ENCODE assay signal across 33 cellular contexts in the genomic region with DNA sequence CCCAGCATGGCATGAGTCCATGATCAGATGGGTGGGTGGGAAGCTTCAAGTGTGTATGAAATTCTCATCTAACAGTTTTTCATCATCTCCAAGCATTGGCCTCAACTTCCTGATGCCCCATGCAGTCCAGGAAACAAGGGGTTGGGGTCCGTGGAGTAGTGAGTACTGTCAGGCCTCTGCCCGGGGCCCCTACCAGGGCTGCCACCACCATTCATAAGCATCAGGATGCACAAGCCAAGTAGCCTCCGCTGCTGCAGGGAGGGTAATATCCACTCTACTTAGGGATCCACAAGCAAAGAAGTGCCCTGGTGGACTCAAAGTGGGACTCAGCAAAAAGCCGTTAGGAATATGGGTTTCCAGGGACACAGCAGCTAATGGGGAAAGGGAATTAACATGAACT. TPM values are rescaled to one million over a fixed set of nuclear protein-coding genes. Genes with fewer than 3 reads are reported as not detected.
"Had no signal": no experiment of that assay in that cellular context is flagged by ENCODE, and none has a peak within 500 bp of the region (broad histone marks: within the 10 kb centered on the region; RNA-seq: fewer than 3 reads in every experiment).

No MANE protein-coding gene starts in this region.

- H3K36me3 ChIP-seq: adrenal gland, brain microvascular endothelial cell, breast epithelium, cardiac muscle cell had no signal

- ATAC-seq: activated naive CD4-positive, alpha-beta T cell treated with anti-CD3 and anti-CD28 coated beads, Interleukin-2, amount 50 U/mL, for 72 hours; activated naive CD8-positive, alpha-beta T cell treated with anti-CD3 and anti-CD28 coated beads, Interleukin-2, amount 50 U/mL, for 24 hours; activated T-cell treated with anti-CD3 and anti-CD28 coated beads, Interleukin-2, amount 50 U/mL, for 4 hours; activated T-cell treated with anti-CD3 and anti-CD28 coated beads, Interleukin-2, amount 50 U/mL, for 72 hours; activated T-helper 17 cell treated with anti-CD3 and anti-CD28 coated beads, Interleukin-2, amount 50 U/mL, for 72 hours; body of pancreas had no signal

- H3K4me1 ChIP-seq: adrenal gland, ascending aorta, body of pancreas, breast epithelium had no signal

- H3K4me3 ChIP-seq: adrenal gland, ascending aorta, body of pancreas, breast epithelium, cardiac muscle cell had no signal

- DNase-seq: activated gamma-delta T cell; activated gamma-delta T cell treated with Interleukin-2 at 50 U/mL for 16 hours; activated naive CD4-positive, alpha-beta T cell; activated naive CD4-positive, alpha-beta T cell treated with anti-CD3 and anti-CD28 coated beads for 36 hours; activated naive CD4-positive, alpha-beta T cell treated with anti-CD3 and anti-CD28 coated beads, Interleukin-2, amount 10 ng/mL, durations not matched to agents 7 days and 5 days; activated naive CD4-positive, alpha-beta T cell treated with anti-CD3 and anti-CD28 coated beads, Interleukin-2, amount 50 U/mL, for 16 hours; activated naive CD4-positive, alpha-beta T cell treated with Interleukin-2 at 50 U/mL for 16 hours; activated naive CD8-positive, alpha-beta T cell treated with anti-CD3 and anti-CD28 coated beads for 36 hours; activated naive CD8-positive, alpha-beta T cell treated with anti-CD3 and anti-CD28 coated beads, Interleukin-2, amount 10 ng/mL, durations not matched to agents 7 days and 5 days; activated naive CD8-positive, alpha-beta T cell treated with anti-CD3 and anti-CD28 coated beads, Interleukin-2, amount 50 U/mL, for 24 hours; activated T-cell treated with anti-CD3 and anti-CD28 coated beads, Interleukin-2, amount 50 U/mL, for 1 hour; activated T-cell treated with anti-CD3 and anti-CD28 coated beads, Interleukin-2, amount 50 U/mL, for 24 hours; activated T-cell treated with anti-CD3 and anti-CD28 coated beads, Interleukin-2, amount 50 U/mL, for 4 hours; activated T-cell treated with anti-CD3 and anti-CD28 coated beads, Interleukin-2, amount 50 U/mL, for 48 hours; activated T-cell treated with anti-CD3 and anti-CD28 coated beads, Interleukin-2, amount 50 U/mL, for 72 hours; adrenal gland; amniotic stem cell; amygdala; anterior cingulate cortex; body of pancreas; brain microvascular endothelial cell; caudate nucleus; central memory CD4-positive, alpha-beta T cell; cerebellar nuclear complex had no signal

- H3K27ac ChIP-seq: adrenal gland, ascending aorta, body of pancreas, brain microvascular endothelial cell, breast epithelium, cardiac muscle cell had no signal

- H3K9me3 ChIP-seq: adrenal gland, ascending aorta, body of pancreas, breast epithelium had no signal

- H3K27me3 ChIP-seq: adrenal gland, ascending aorta, body of pancreas, brain microvascular endothelial cell, breast epithelium, cardiac muscle cell had no signal

RNA-seq across cellular contexts. Expression of a gene that starts 49.3 kb away (rescaled TPM):
- total RNA-seq: activated naive CD4-positive, alpha-beta T cell treated with anti-CD3 and anti-CD28 coated beads for 36 hours; activated naive CD4-positive, alpha-beta T cell treated with anti-CD3 and anti-CD28 coated beads, Interleukin-2, amount 50 U/mL, for 72 hours; activated naive CD8-positive, alpha-beta T cell treated with anti-CD3 and anti-CD28 coated beads for 36 hours; activated naive CD8-positive, alpha-beta T cell treated with anti-CD3 and anti-CD28 coated beads, Interleukin-2, amount 10 ng/mL, durations not matched to agents 7 days and 5 days; activated T-cell treated with anti-CD3 and anti-CD28 coated beads, Interleukin-2, amount 50 U/mL, for 4 hours; activated T-cell treated with anti-CD3 and anti-CD28 coated beads, Interleukin-2, amount 50 U/mL, for 72 hours; activated T-helper 1 cell treated with anti-CD3 and anti-CD28 coated beads, Interleukin-12 subunit alpha, Interleukin-12 subunit beta, Interleukin-2, Interleukin-4 antibody, amounts not matched to agents 30 ng/mL and 10 ng/mL and 1 ng/mL, durations not matched to agents 14 hours and 24 hours and 36 hours; activated T-helper 17 cell treated with anti-CD3 and anti-CD28 coated beads, Interleukin-2, amount 50 U/mL, for 72 hours; activated T-helper 2 cell treated with anti-CD3 and anti-CD28 coated beads, Interferon-gamma antibody, Interleukin-2, Interleukin-4, amounts not matched to agents 10 μg/mL and 5 μg/mL and 100 μg/mL, durations not matched to agents 14 hours and 24 hours and 36 hours; aorta; ascending aorta; bronchial epithelial cell; cardiac muscle cell had no signal
- polyA plus RNA-seq: aorta had no signal
